9 cellular contexts compared by ENCODE assay signal in genomic region chr1:47953661-47954060, GRCh38. TPM values are rescaled to one million over a fixed set of nuclear protein-coding genes. Genes with fewer than 3 reads are reported as not detected.
"Had no signal": no experiment of that assay in that cellular context is flagged by ENCODE, and none has a peak within 500 bp of the region (broad histone marks: within the 10 kb centered on the region; RNA-seq: fewer than 3 reads in every experiment).

No MANE protein-coding gene starts in this region.

- FAIRE-seq: G401.6, GM12878, GM12891, GM12892, GM18507, GM19239 had no signal

- DNase-seq: GDM1, GF-D8 had no signal

RNA-seq across cellular contexts. Expression of gene TRABD2B, which starts 43.5 kb away (rescaled TPM):
- total RNA-seq: G401, GM12878 had no signal
